Comparison of ENCODE assay signal across 11 cellular contexts in genomic region chr13:113653264-113654174, GRCh38.
DNase-seq lines count a peak whose midpoint lies in the region; ATAC-seq lines count a peak whose summit lies in the region.
"Had no signal": no experiment of that assay in that cellular context is flagged by ENCODE, and none has a peak within 500 bp of the region (broad histone marks: within the 10 kb centered on the region; RNA-seq: fewer than 3 reads in every experiment).

No MANE protein-coding gene starts in this region.

- peaks cover 13% of the 10 kb centered on the region for H3K4me1 Mint-ChIP-seq in stimulated activated naive CD8-positive, alpha-beta T cell treated with anti-CD3 and anti-CD28 coated beads, Interleukin-15, amount 100 ng/mL, for 72 hours

- ATAC-seq in stimulated activated naive CD8-positive, alpha-beta T cell treated with anti-CD3 and anti-CD28 coated beads, Interleukin-15, Interleukin-2, amounts not matched to agents 100 U/mL and 50 U/mL, for 24 hours, result peak; percentile 19
- no peak for ATAC-seq in stimulated activated naive CD8-positive, alpha-beta T cell treated with anti-CD3 and anti-CD28 coated beads, Interleukin-15, amount 100 ng/mL, for 72 hours
- no peak for ATAC-seq in HG03159 (IDR thresholded peaks at IDR 0.05; ENCODE audit: unreplicated experiment)
- no peak for ATAC-seq in HG03432 (IDR thresholded peaks at IDR 0.05; ENCODE audit: unreplicated experiment)

- no peaks in the 10 kb centered on the region for H3K27me3 Mint-ChIP-seq in stimulated activated naive CD8-positive, alpha-beta T cell treated with anti-CD3 and anti-CD28 coated beads, Interleukin-15, amount 100 ng/mL, for 72 hours

- H3K4me3 Mint-ChIP-seq in stimulated activated naive CD8-positive, alpha-beta T cell treated with anti-CD3 and anti-CD28 coated beads, Interleukin-15, amount 100 ng/mL, for 72 hours, result no peak overlapping the region
- H3K4me3 Mint-ChIP-seq: nephron had no signal

- no peak overlapping the region for H3K27ac Mint-ChIP-seq in stimulated activated naive CD8-positive, alpha-beta T cell treated with anti-CD3 and anti-CD28 coated beads, Interleukin-15, amount 100 ng/mL, for 72 hours

- DNase-seq in stimulated activated naive CD8-positive, alpha-beta T cell treated with anti-CD3 and anti-CD28 coated beads, Interleukin-15, Interleukin-2, amounts not matched to agents 100 U/mL and 50 U/mL, for 24 hours, result no peak
- DNase-seq in stimulated activated naive CD8-positive, alpha-beta T cell treated with anti-CD3 and anti-CD28 coated beads, Interleukin-15, amount 100 ng/mL, for 72 hours, result no peak
- peak; percentile 49 for DNase-seq in NCI-H774 (lab: John Stamatoyannopoulos, UW)
- peak; percentile 38 for DNase-seq in left kidney (ENCODE audit: low read depth, low spot score)
- DNase-seq in stimulated activated CD4-positive, alpha-beta T cell treated with anti-CD3 and anti-CD28 coated beads, Interleukin-4, amount 100 ng/mL, for 4 hours, result no peak
- no peak for DNase-seq in SW 1271 (lab: John Stamatoyannopoulos, UW)
- DNase-seq: effector CD4-positive, alpha-beta T cell; stimulated activated CD4-positive, alpha-beta T cell treated with anti-CD3 and anti-CD28 coated beads, Interleukin-1b, Interleukin-23, amount 100 ng/mL, for 48 hours had no signal

- no peaks in the 10 kb centered on the region for H3K9me3 Mint-ChIP-seq in stimulated activated naive CD8-positive, alpha-beta T cell treated with anti-CD3 and anti-CD28 coated beads, Interleukin-15, amount 100 ng/mL, for 72 hours
- H3K9me3 Mint-ChIP-seq: nephron had no signal

Comparison
In these comparisons a context has a peak if more than half of its experiments do, and no peak if none do; other contexts are left out.
1. DNase-seq: peak in NCI-H774 (single experiment) and left kidney (single experiment); none in stimulated activated naive CD8-positive, alpha-beta T cell treated with anti-CD3 and anti-CD28 coated beads, Interleukin-15, Interleukin-2, amounts not matched to agents 100 U/mL and 50 U/mL, for 24 hours (single experiment), stimulated activated naive CD8-positive, alpha-beta T cell treated with anti-CD3 and anti-CD28 coated beads, Interleukin-15, amount 100 ng/mL, for 72 hours (0 of 2), stimulated activated CD4-positive, alpha-beta T cell treated with anti-CD3 and anti-CD28 coated beads, Interleukin-4, amount 100 ng/mL, for 4 hours (0 of 2) and SW 1271 (0 of 2).